Comparison of ENCODE assay signal across 24 cellular contexts in the genomic region with DNA sequence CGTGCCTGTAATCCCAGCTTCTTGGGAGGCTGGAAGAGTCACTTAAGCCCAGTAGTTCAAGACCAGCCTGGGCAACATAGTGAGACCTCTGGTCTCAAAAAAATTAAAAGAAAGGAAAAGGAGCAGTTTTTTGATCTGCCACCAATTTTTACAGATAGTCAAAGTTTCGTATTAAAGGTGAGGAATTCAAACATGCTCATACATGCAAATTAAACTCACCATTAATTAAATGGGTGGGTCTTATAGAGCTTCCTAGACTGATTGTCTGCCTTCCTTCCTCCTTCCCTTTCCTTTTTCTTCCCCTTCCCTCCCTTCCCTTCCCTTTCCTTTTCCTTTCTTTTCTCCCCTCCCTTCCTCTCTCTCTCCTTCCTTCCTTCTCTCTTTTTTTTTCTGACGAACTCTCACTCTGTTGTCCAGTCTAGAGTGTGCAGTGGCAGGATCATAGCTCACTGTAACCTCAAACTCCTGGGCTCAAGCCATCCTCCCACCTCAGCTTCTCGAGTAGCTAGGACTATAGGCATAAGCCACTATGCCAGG. TPM values are rescaled to one million over a fixed set of nuclear protein-coding genes. Genes with fewer than 3 reads are reported as not detected.
DNase-seq lines count a peak whose midpoint lies in the region; ATAC-seq, FAIRE-seq and TF ChIP-seq lines count a peak whose summit lies in the region.
"Had no signal": no experiment of that assay in that cellular context is flagged by ENCODE, and none has a peak within 500 bp of the region (broad histone marks: within the 10 kb centered on the region; RNA-seq: fewer than 3 reads in every experiment).

No MANE protein-coding gene starts in this region.

- DNase-seq in H54 (ENCODE audit: insufficient read length, low spot score), result no peak
- no peak for DNase-seq in T-helper 17 cell
- DNase-seq in D341Med (ENCODE audit: low spot score), result no peak
- DNase-seq in GF-D8 (lab: John Stamatoyannopoulos, UW), result no peak
- no peak for DNase-seq in superior temporal gyrus (ENCODE audit: extremely low spot score)
- DNase-seq: activated naive CD8-positive, alpha-beta T cell treated with anti-CD3 and anti-CD28 coated beads, Interleukin-2, amount 10 ng/mL, durations not matched to agents 7 days and 5 days; AML-193; DMS79 treated with DMSO at 0.1 percent for 48 hours; esophagus squamous epithelium; Karpas-422; naive thymus-derived CD4-positive, alpha-beta T cell; NCI-H1105 treated with DMSO at 0.1 percent for 48 hours; NCI-H510A; stimulated activated CD4-positive, alpha-beta T cell treated with anti-CD3 and anti-CD28 coated beads, Interleukin-1b, Interleukin-23, amount 100 ng/mL, for 48 hours; tibial artery had no signal

- H3K4me3 ChIP-seq in gastroesophageal sphincter (no peak overlapping the region), subcutaneous abdominal adipose tissue (ENCODE audit: low read depth in 1 of 5, low read length in 5 of 5) (no peak overlapping the region)
- H3K4me3 ChIP-seq: esophagus squamous epithelium, GM12878, tibial artery had no signal

- TF ChIP-seq CTCF in gastroesophageal sphincter (IDR thresholded peaks at IDR 0.05), result no peak

- H3K27ac ChIP-seq in gastroesophageal sphincter (peak overlapping the region in 3 of 4 donors; percentile 39 to 64 (median 51)), subcutaneous abdominal adipose tissue (ENCODE audit: low read depth, low read length) (peak overlapping the region; percentile 92)

- 70 to 75% methylated on average over 3 to 4 of the region's 4 CpGs for WGBS in gastroesophageal sphincter (ENCODE audit: low coverage in 1 of 2), 2 donors

- no peak overlapping the region for H3K9ac ChIP-seq in subcutaneous abdominal adipose tissue (ENCODE audit: low read length in 5 of 5)

- FAIRE-seq in H54 (lab: Jason Lieb, UNC), result peak; percentile 57
- FAIRE-seq: GM12878 had no signal

- no peak for TF ChIP-seq EP300 in gastroesophageal sphincter (IDR thresholded peaks at IDR 0.05)

- no peaks in the 10 kb centered on the region for H3K36me3 Mint-ChIP-seq in T-helper 17 cell (ENCODE audit: low read depth)

- TF ChIP-seq POLR2A in H54 (IDR thresholded peaks at IDR 0.05; ENCODE audit: low read depth, low read length), result no peak
- TF ChIP-seq POLR2A in gastroesophageal sphincter (IDR thresholded peaks at IDR 0.05), result no peak

- no peak overlapping the region for H3K4me3 Mint-ChIP-seq in T-helper 17 cell
- H3K4me3 Mint-ChIP-seq: activated naive CD8-positive, alpha-beta T cell treated with anti-CD3 and anti-CD28 coated beads, Interleukin-2, amount 10 ng/mL, durations not matched to agents 7 days and 5 days; naive thymus-derived CD4-positive, alpha-beta T cell; stimulated activated memory B cell treated with anti-CD40 and anti-IgM and Interleukin-4, amounts not matched to agents 10 μg/mL and 1 μg/mL and 100 μg/mL, for 72 hours; T-helper 1 cell treated with Interleukin-12 subunit alpha and Interleukin-12 subunit beta and Interleukin-4 antibody, amounts not matched to agents 30 μg/mL and 1 μg/mL, for 36 hours had no signal

- no peaks in the 10 kb centered on the region for H3K27me3 Mint-ChIP-seq in T-helper 17 cell
- H3K27me3 Mint-ChIP-seq: activated naive CD8-positive, alpha-beta T cell treated with anti-CD3 and anti-CD28 coated beads, Interleukin-2, amount 10 ng/mL, durations not matched to agents 7 days and 5 days; brain; naive thymus-derived CD4-positive, alpha-beta T cell; stimulated activated memory B cell treated with anti-CD40 and anti-IgM and Interleukin-4, amounts not matched to agents 10 μg/mL and 1 μg/mL and 100 μg/mL, for 72 hours had no signal

- H3K36me3 ChIP-seq in gastroesophageal sphincter (peaks cover 0 to 33% of the 10 kb centered on the region in 2 donors), subcutaneous abdominal adipose tissue (ENCODE audit: control insufficient read depth in 5 of 5, insufficient read depth in 5 of 5, low read length in 5 of 5) (peaks cover 0 to 7% (median 2%) of the 10 kb centered on the region in 5 donors)

- no peaks in the 10 kb centered on the region for H3K9me3 ChIP-seq in T-helper 17 cell (ENCODE audit: control insufficient read depth, low read length, poor library complexity, severe bottlenecking)
- H3K9me3 ChIP-seq in gastroesophageal sphincter, result no peaks in the 10 kb centered on the region
- no peaks in the 10 kb centered on the region for H3K9me3 ChIP-seq in subcutaneous abdominal adipose tissue (ENCODE audit: control insufficient read depth in 5 of 5, low read length in 5 of 5)
- H3K9me3 ChIP-seq: esophagus squamous epithelium, tibial artery had no signal

- H3K4me1 Mint-ChIP-seq in T-helper 17 cell, result peaks cover 13% of the 10 kb centered on the region
- H3K4me1 Mint-ChIP-seq: stimulated activated memory B cell treated with anti-CD40 and anti-IgM and Interleukin-4, amounts not matched to agents 10 μg/mL and 1 μg/mL and 100 μg/mL, for 72 hours had no signal

- H3K4me1 ChIP-seq in gastroesophageal sphincter (peaks cover 6 to 46% (median 9%) of the 10 kb centered on the region in 3 donors), subcutaneous abdominal adipose tissue (ENCODE audit: control insufficient read depth in 5 of 5, insufficient read depth in 5 of 5, low read length in 5 of 5) (peaks cover 7 to 40% (median 37%) of the 10 kb centered on the region in 5 donors)

- no peak for ATAC-seq in T-helper 17 cell
- ATAC-seq in gastroesophageal sphincter, result no peak
- no peak for ATAC-seq in GM21360 (IDR thresholded peaks at IDR 0.05; ENCODE audit: unreplicated experiment)
- ATAC-seq: GM12878; naive thymus-derived CD4-positive, alpha-beta T cell; Panc1; stimulated activated memory B cell treated with anti-CD40 and anti-IgM and Interleukin-4, amounts not matched to agents 10 μg/mL and 1 μg/mL and 100 μg/mL, for 72 hours had no signal

- peak overlapping the region; percentile 74 for H3K27ac Mint-ChIP-seq in T-helper 17 cell
- H3K27ac Mint-ChIP-seq: activated naive CD8-positive, alpha-beta T cell treated with anti-CD3 and anti-CD28 coated beads, Interleukin-2, amount 10 ng/mL, durations not matched to agents 7 days and 5 days; activated T-helper 2 cell treated with anti-CD3 and anti-CD28 coated beads, Interferon-gamma antibody, Interleukin-2, Interleukin-4, amounts not matched to agents 10 μg/mL and 5 μg/mL and 100 μg/mL, durations not matched to agents 14 hours and 24 hours and 36 hours; T-helper 1 cell treated with Interleukin-12 subunit alpha and Interleukin-12 subunit beta and Interleukin-4 antibody, amounts not matched to agents 30 μg/mL and 1 μg/mL, for 36 hours had no signal

- H3K27me3 ChIP-seq in gastroesophageal sphincter (no peaks in the 10 kb centered on the region), subcutaneous abdominal adipose tissue (ENCODE audit: control insufficient read depth in 5 of 5, insufficient read depth in 4 of 5, low read length in 5 of 5) (no peaks in the 10 kb centered on the region)
- H3K27me3 ChIP-seq: esophagus squamous epithelium, tibial artery had no signal

RNA-seq across cellular contexts. Expression of gene VPS4A, which starts 36.4 kb away (rescaled TPM):
- 10 to 100 TPM; 43.8 to 53.7 TPM for total RNA-seq in T-helper 17 cell
- 10 to 100 TPM; 34.2 to 41.1 (median 36.6) TPM for total RNA-seq in gastroesophageal sphincter

RNA-seq across cellular contexts. Expression of gene PDF, which starts 55.6 kb away (rescaled TPM):
- 1 to 10 TPM; 4.1 to 4.3 TPM for total RNA-seq in T-helper 17 cell
- total RNA-seq in gastroesophageal sphincter, result 10 to 100 TPM in 3 of 4 donors, under 1 TPM in 1; 0.49 to 16.0 (median 13.7) TPM
